In the genomic region with DNA sequence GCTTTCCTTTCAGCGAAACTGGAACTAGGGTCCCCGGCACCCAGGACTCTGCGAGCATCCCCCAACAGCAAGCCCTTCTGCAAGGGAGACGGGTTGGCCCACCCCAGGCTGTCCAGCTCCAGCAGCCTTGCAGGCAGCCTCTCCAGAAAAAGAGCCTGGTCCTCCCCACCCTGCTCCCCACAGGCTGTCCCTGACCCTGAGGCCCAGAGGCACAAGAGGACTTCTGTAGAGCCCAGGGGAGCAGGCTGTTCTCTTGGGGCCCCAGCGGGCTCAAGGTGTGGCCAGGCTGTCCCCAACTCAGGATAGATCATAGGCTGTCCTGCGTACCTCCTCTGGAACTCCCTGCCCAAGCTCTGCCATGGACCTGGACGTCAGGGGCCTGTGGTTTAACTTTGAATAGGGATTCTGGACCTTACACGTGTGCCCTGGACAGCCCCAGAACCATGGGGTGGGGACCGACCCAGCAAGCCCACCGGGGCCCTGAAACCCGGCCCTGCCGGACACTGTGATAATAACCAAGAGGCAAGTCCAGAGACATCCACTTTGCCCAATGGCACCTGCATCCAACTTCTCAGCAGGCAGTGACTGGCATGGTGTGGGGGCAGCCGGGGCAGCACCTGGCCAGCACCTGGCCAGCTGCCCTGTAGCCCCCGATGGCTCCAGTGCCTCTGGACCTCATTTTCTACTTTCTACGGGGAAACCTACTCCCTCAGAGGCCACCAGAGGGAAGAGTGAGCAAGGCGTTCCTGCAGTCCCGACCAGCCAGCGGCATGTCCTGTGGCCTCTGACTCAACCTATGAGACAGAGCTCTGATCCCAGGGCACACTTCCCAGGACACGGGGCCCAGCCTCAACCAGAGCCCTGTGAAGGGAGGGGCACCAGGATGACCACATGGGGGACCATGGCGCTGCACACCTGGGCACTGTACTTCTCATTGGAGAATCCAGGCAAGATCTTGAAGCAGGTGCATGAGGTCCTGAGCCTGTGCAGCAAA, we compare ENCODE assay signal across 8 cellular contexts. TPM values are rescaled to one million over a fixed set of nuclear protein-coding genes. Genes with fewer than 3 reads are reported as not detected.
A peak's percentile ranks its signal among the peaks of the same experiment; 100 is the strongest.
DNase-seq lines count a peak whose midpoint lies in the region; TF ChIP-seq lines count a peak whose summit lies in the region.

No MANE protein-coding gene starts in this region.

- H4K20me1 ChIP-seq in fibroblast of lung (ENCODE audit: control insufficient read depth, extremely low read depth, insufficient read depth, low read length) = no peaks in the 10 kb centered on the region

- no peak overlapping the region for H3K4me2 ChIP-seq in fibroblast of lung (ENCODE audit: extremely low read depth, insufficient read depth, low read length)

- H3K4me3 Mint-ChIP-seq in activated naive CD4-positive, alpha-beta T cell treated with anti-CD3 and anti-CD28 coated beads, Interleukin-2, amount 10 ng/mL, durations not matched to agents 7 days and 5 days = no peak overlapping the region
- no peak overlapping the region for H3K4me3 Mint-ChIP-seq in immature natural killer cell

- H3K9me3 ChIP-seq in fibroblast of lung (ENCODE audit: control insufficient read depth, insufficient read depth, low read depth, low read length) = no peaks in the 10 kb centered on the region
- no peaks in the 10 kb centered on the region for H3K9me3 ChIP-seq in spleen

- no peak overlapping the region for H3K27ac ChIP-seq in fibroblast of lung (ENCODE audit: insufficient read depth, low read length)
- H3K27ac ChIP-seq in spleen = no peak overlapping the region

- H3K4me3 ChIP-seq in fibroblast of lung (replicated peaks in 1 of 4; ENCODE audit: control extremely low read depth in 1 of 4, insufficient read depth in 1 of 4, low read depth in 3 of 4, low read length in 4 of 4) (no peak overlapping the region), spleen (no peak overlapping the region)

- H3K27me3 Mint-ChIP-seq in activated naive CD4-positive, alpha-beta T cell treated with anti-CD3 and anti-CD28 coated beads, Interleukin-2, amount 10 ng/mL, durations not matched to agents 7 days and 5 days = peaks cover 5% of the 10 kb centered on the region
- H3K27me3 Mint-ChIP-seq in immature natural killer cell (ENCODE audit: low read depth in 3 of 3) = no peaks in the 10 kb centered on the region

- H3K9me3 Mint-ChIP-seq in activated naive CD4-positive, alpha-beta T cell treated with anti-CD3 and anti-CD28 coated beads, Interleukin-2, amount 10 ng/mL, durations not matched to agents 7 days and 5 days = no peaks in the 10 kb centered on the region
- no peaks in the 10 kb centered on the region for H3K9me3 Mint-ChIP-seq in immature natural killer cell

- H3K27me3 ChIP-seq in fibroblast of lung (ENCODE audit: control insufficient read depth, insufficient read depth, low read length) (no peaks in the 10 kb centered on the region), spleen (replicated peaks in 1 of 7) (no peaks in the 10 kb centered on the region)

- H3K9ac ChIP-seq in fibroblast of lung (ENCODE audit: insufficient read depth, low read length) = no peak overlapping the region

- no peaks in the 10 kb centered on the region for H3K79me2 ChIP-seq in fibroblast of lung (ENCODE audit: control insufficient read depth, insufficient read depth, low read length)

- no peaks in the 10 kb centered on the region for H3K4me1 ChIP-seq in fibroblast of lung (ENCODE audit: control insufficient read depth, extremely low read depth, insufficient read depth, low read length)
- no peaks in the 10 kb centered on the region for H3K4me1 ChIP-seq in spleen

- TF ChIP-seq CTCF in fibroblast of lung (conservative IDR thresholded peaks at IDR 0.05 in 1 of 2, IDR thresholded peaks at IDR 0.05 in 1 of 2; ENCODE audit: low read depth in 1 of 2, low read length in 2 of 2) = peak; percentile 58 to 69
- peak in 1 of 11 experiments; percentile 8 for TF ChIP-seq CTCF in spleen (IDR thresholded peaks at IDR 0.05 in 8 of 11, conservative IDR thresholded peaks at IDR 0.05 in 3 of 11)

- DNase-seq in activated naive CD4-positive, alpha-beta T cell treated with anti-CD3 and anti-CD28 coated beads, Interleukin-2, amount 10 ng/mL, durations not matched to agents 7 days and 5 days = peak; percentile 36
- DNase-seq in activated naive CD4-positive, alpha-beta T cell treated with Interleukin-2 at 50 U/mL for 16 hours = no peak
- DNase-seq in RKO (ENCODE audit: low spot score) (peak; percentile 87), fibroblast of lung (ENCODE audit: low read depth in 2 of 2) (peak; percentile 36 to 66), spleen (peak; percentile 61), cerebellar nuclear complex (lab: John Stamatoyannopoulos, UW) (no peak), midbrain (lab: John Stamatoyannopoulos, UW) (no peak), immature natural killer cell (no peak)

- intact Hi-C loops in spleen (cut with DNase I; ENCODE audit: low total_unique reads) = no loop called here

- WGBS in spleen, 5 donors = 44 to 67% (median 65%) methylated on average over 11 to 20 of the region's 20 CpGs

- CTCF ChIA-PET in activated naive CD4-positive, alpha-beta T cell treated with anti-CD3 and anti-CD28 coated beads, Interleukin-2, amount 10 ng/mL, durations not matched to agents 7 days and 5 days (lab: Charles Lee) = no interaction called here

- H3K36me3 Mint-ChIP-seq in activated naive CD4-positive, alpha-beta T cell treated with anti-CD3 and anti-CD28 coated beads, Interleukin-2, amount 10 ng/mL, durations not matched to agents 7 days and 5 days = no peaks in the 10 kb centered on the region
- H3K36me3 Mint-ChIP-seq in immature natural killer cell = no peaks in the 10 kb centered on the region

- H3K36me3 ChIP-seq in fibroblast of lung (ENCODE audit: control insufficient read depth, insufficient read depth, low read length) = no peaks in the 10 kb centered on the region
- no peaks in the 10 kb centered on the region for H3K36me3 ChIP-seq in spleen

- TF ChIP-seq POLR2A in spleen (IDR thresholded peaks at IDR 0.05) = no peak

- no peak overlapping the region for H3K27ac Mint-ChIP-seq in activated naive CD4-positive, alpha-beta T cell treated with anti-CD3 and anti-CD28 coated beads, Interleukin-2, amount 10 ng/mL, durations not matched to agents 7 days and 5 days
- H3K27ac Mint-ChIP-seq in immature natural killer cell = no peak overlapping the region

- H2AFZ ChIP-seq in fibroblast of lung (ENCODE audit: low read length) = no peak overlapping the region

- no peaks in the 10 kb centered on the region for H3K4me1 Mint-ChIP-seq in activated naive CD4-positive, alpha-beta T cell treated with anti-CD3 and anti-CD28 coated beads, Interleukin-2, amount 10 ng/mL, durations not matched to agents 7 days and 5 days
- no peaks in the 10 kb centered on the region for H3K4me1 Mint-ChIP-seq in immature natural killer cell

RNA-seq across cellular contexts. Expression of a gene that starts 50.9 kb away (rescaled TPM):
- total RNA-seq in fibroblast of lung (720 and 822 TPM in 2 replicates), spleen (100 to 1,000 TPM; 352 to 760 (median 443) TPM)
- polyA plus RNA-seq in fibroblast of lung (1,637 and 2,577 TPM in 2 replicates), spleen (100 to 1,000 TPM; 181 to 403 (median 238) TPM), immature natural killer cell (100 to 1,000 TPM; 106 to 193 (median 107) TPM)
- 1,306 and 1,822 TPM in 2 replicates for polyA plus RNA-seq in fibroblast of lung (2012)
- 192 and 286 TPM in 2 replicates for polyA minus RNA-seq in fibroblast of lung (ENCODE audit: low replicate concordance)

Comparison
In these comparisons a context has a peak if more than half of its experiments do, and no peak if none do; other contexts are left out.
1. DNase-seq: peak in activated naive CD4-positive, alpha-beta T cell treated with anti-CD3 and anti-CD28 coated beads, Interleukin-2, amount 10 ng/mL, durations not matched to agents 7 days and 5 days (single experiment), RKO (single experiment), fibroblast of lung (2 of 2) and spleen (single experiment); none in activated naive CD4-positive, alpha-beta T cell treated with Interleukin-2 at 50 U/mL for 16 hours (single experiment), cerebellar nuclear complex (0 of 2), midbrain (single experiment) and immature natural killer cell (0 of 3).